In genomic region chr5:174725261-174725990, GRCh38 we compare ENCODE assay signal across 10 cellular contexts. TPM values are rescaled to one million over a fixed set of nuclear protein-coding genes. Genes with fewer than 3 reads are reported as not detected.
DNase-seq lines count a peak whose midpoint lies in the region; ATAC-seq, FAIRE-seq and TF ChIP-seq lines count a peak whose summit lies in the region.
"Had no signal": no experiment of that assay in that cellular context is flagged by ENCODE, and none has a peak within 500 bp of the region (broad histone marks: within the 10 kb centered on the region; RNA-seq: fewer than 3 reads in every experiment).

No MANE protein-coding gene starts in this region.

- H3K4me2 ChIP-seq in HCT116 (ENCODE audit: low read length) (peak overlapping the region; percentile 95), keratinocyte (ENCODE audit: control insufficient read depth, extremely low read depth, insufficient read depth, low read depth, low read length) (peak overlapping the region; percentile 94), smooth muscle cell (peak overlapping the region; percentile 85)

- no peaks in the 10 kb centered on the region for H4K20me1 ChIP-seq in HCT116 (ENCODE audit: insufficient read depth)
- H4K20me1 ChIP-seq in keratinocyte (ENCODE audit: control insufficient read depth, extremely low read depth, insufficient read depth, low read length), result no peaks in the 10 kb centered on the region
- H4K20me1 ChIP-seq in smooth muscle cell (ENCODE audit: low read depth), result peaks cover 50% of the 10 kb centered on the region

- RAD21 ChIA-PET in HCT116 (lab: Charles Lee; ENCODE audit: low non-redundant PET in 1 of 2, low total read pairs in 2 of 2, uncharacterized antibody in 2 of 2, unreplicated experiment in 2 of 2), result no interaction called here

- H3K4me1 ChIP-seq in HCT116 (ENCODE audit: control insufficient read depth in 1 of 2, insufficient read depth in 2 of 2, low read length in 2 of 2) (peaks cover 6 to 33% of the 10 kb centered on the region in 2 experiments; a peak in 3 of 4 replicates), adipocyte (ENCODE audit: control insufficient read depth, insufficient read depth, low read length) (peaks cover 17% of the 10 kb centered on the region), keratinocyte (ENCODE audit: control insufficient read depth, extremely low read depth, insufficient read depth, low read length) (peaks cover 21% of the 10 kb centered on the region), smooth muscle cell (ENCODE audit: low read depth) (peaks cover 33% of the 10 kb centered on the region)

- H3K9ac ChIP-seq in HCT116 (ENCODE audit: low read length) (peak overlapping the region; percentile 74), adipocyte (ENCODE audit: low read length) (peak overlapping the region; percentile 84), keratinocyte (ENCODE audit: control insufficient read depth, extremely low read depth, insufficient read depth, low read length) (peak overlapping the region; percentile 69), smooth muscle cell (ENCODE audit: low read depth) (peak overlapping the region; percentile 79)

- under 1% methylated on average over 30 of the region's 30 CpGs for WGBS in smooth muscle cell (ENCODE audit: low lambda C conversion rate)

- ATAC-seq in HCT116 (no peak), HG03280 (IDR thresholded peaks at IDR 0.05; ENCODE audit: unreplicated experiment) (no peak), HG03025 (IDR thresholded peaks at IDR 0.05; ENCODE audit: low FRiP score, unreplicated experiment) (no peak)
- ATAC-seq: GM12878 had no signal

- DNase-seq in HCT116 (ENCODE audit: low read depth, low spot score) (no peak), adipocyte (ENCODE audit: low read depth) (no peak), keratinocyte (ENCODE audit: low read depth, low spot score) (no peak), smooth muscle cell (lab: John Stamatoyannopoulos, UW; ENCODE audit: unreplicated experiment) (no peak), NCI-H510A treated with DMSO at 0.1 percent for 48 hours (lab: John Stamatoyannopoulos, UW) (no peak)
- DNase-seq: activated naive CD8-positive, alpha-beta T cell treated with anti-CD3 and anti-CD28 coated beads for 36 hours had no signal

- FAIRE-seq in keratinocyte (lab: Jason Lieb, UNC), result no peak
- FAIRE-seq: GM12878 had no signal

- dilution Hi-C loops in keratinocyte (cut with MboI; ENCODE audit: extremely low pct_ligation_motif_present, low sequenced_read_pairs), result no loop called here

- CTCF ChIA-PET in HCT116 (lab: Charles Lee), result no interaction called here

- no peaks in the 10 kb centered on the region for H3K9me3 ChIP-seq in HCT116 (ENCODE audit: control insufficient read depth in 1 of 2, insufficient read depth in 1 of 2, low read depth in 1 of 2, low read length in 2 of 2)
- no peaks in the 10 kb centered on the region for H3K9me3 ChIP-seq in adipocyte (ENCODE audit: control insufficient read depth, low read length)
- H3K9me3 ChIP-seq in keratinocyte (ENCODE audit: control insufficient read depth, low read depth, low read length), result no peaks in the 10 kb centered on the region
- no peaks in the 10 kb centered on the region for H3K9me3 ChIP-seq in smooth muscle cell (replicated peaks; ENCODE audit: low read depth)

- peaks cover 6% of the 10 kb centered on the region for H3F3A ChIP-seq in smooth muscle cell (ENCODE audit: low read depth)

- TF ChIP-seq CTCF in HCT116 (IDR thresholded peaks at IDR 0.05 in 2 of 3, conservative IDR thresholded peaks at IDR 0.05 in 1 of 3; ENCODE audit: borderline replicate concordance in 1 of 3, insufficient read depth in 1 of 3, low read depth in 2 of 3, low read length in 2 of 3) (no peak), keratinocyte (optimal IDR thresholded peaks at IDR 0.05 in 1 of 3, IDR thresholded peaks at IDR 0.05 in 1 of 3, conservative IDR thresholded peaks at IDR 0.05 in 1 of 3; ENCODE audit: extremely low read depth in 1 of 3, insufficient read depth in 2 of 3, low read length in 3 of 3) (no peak), smooth muscle cell (IDR thresholded peaks at IDR 0.05; ENCODE audit: borderline replicate concordance, insufficient read depth, poor library complexity, severe bottlenecking) (no peak)

- POLR2A ChIA-PET in HCT116 (lab: Charles Lee), result no interaction called here

- no peaks in the 10 kb centered on the region for H3K9me1 ChIP-seq in keratinocyte (ENCODE audit: control insufficient read depth, extremely low read depth, insufficient read depth, low read length)

- H3K27ac ChIP-seq in HCT116 (ENCODE audit: low read depth, low read length) (peak overlapping the region; percentile 75; the same call in 1 of the 2 replicates), keratinocyte (ENCODE audit: control insufficient read depth, insufficient read depth, low read length) (no peak overlapping the region), smooth muscle cell (ENCODE audit: low read depth) (peak overlapping the region; percentile 72)

- TF ChIP-seq POLR2A in HCT116 (IDR thresholded peaks at IDR 0.05; ENCODE audit: borderline replicate concordance, extremely low read depth, insufficient read depth, insufficient read length), result no peak

- peaks cover 11% of the 10 kb centered on the region; the same call in 1 of the 2 replicates for H3K27me3 ChIP-seq in HCT116 (ENCODE audit: insufficient read depth, low read length)
- peaks cover 42% of the 10 kb centered on the region for H3K27me3 ChIP-seq in adipocyte (replicated peaks; ENCODE audit: control insufficient read depth, insufficient read depth, low read length)
- H3K27me3 ChIP-seq in keratinocyte (ENCODE audit: control insufficient read depth, extremely low read depth, insufficient read depth, low read length), result peaks cover 27% of the 10 kb centered on the region
- H3K27me3 ChIP-seq in smooth muscle cell (ENCODE audit: low read depth), result no peaks in the 10 kb centered on the region

- TSS peak; percentile 49 for BruUV-seq in HCT116 (replicated peaks; lab: Mats Ljungman, UMichigan)

- H3K36me3 ChIP-seq in HCT116 (ENCODE audit: control insufficient read depth in 1 of 2, insufficient read depth in 2 of 2, low read length in 2 of 2) (peaks cover 9 to 11% of the 10 kb centered on the region in 2 experiments; a peak in 2 of 4 replicates), adipocyte (ENCODE audit: control insufficient read depth, insufficient read depth, low read length, severe bottlenecking) (no peaks in the 10 kb centered on the region), keratinocyte (ENCODE audit: control insufficient read depth in 2 of 2, extremely low read depth in 1 of 2, insufficient read depth in 2 of 2, low read length in 2 of 2) (peaks cover 0 to 2% of the 10 kb centered on the region in 2 experiments), smooth muscle cell (ENCODE audit: low read depth) (no peaks in the 10 kb centered on the region)

- no peaks in the 10 kb centered on the region for H3K9me2 ChIP-seq in HCT116 (ENCODE audit: insufficient read depth)

- peaks cover 38% of the 10 kb centered on the region for H3K79me2 ChIP-seq in HCT116 (ENCODE audit: insufficient read depth, low read length)
- peaks cover 2% of the 10 kb centered on the region for H3K79me2 ChIP-seq in keratinocyte (ENCODE audit: control insufficient read depth, insufficient read depth, low read length)
- H3K79me2 ChIP-seq in smooth muscle cell (ENCODE audit: low read depth), result peaks cover 60% of the 10 kb centered on the region

- H3K4me3 ChIP-seq in HCT116 (replicated peaks in 1 of 2; ENCODE audit: low read depth in 1 of 2, low read length in 2 of 2) (peak overlapping the region; percentile 77 to 83), adipocyte (ENCODE audit: low read length) (peak overlapping the region; percentile 82), keratinocyte (ENCODE audit: control insufficient read depth in 2 of 3, extremely low read depth in 1 of 3, insufficient read depth in 2 of 3, low read depth in 1 of 3, low read length in 3 of 3) (peak overlapping the region; percentile 80 to 82 (median 80)), smooth muscle cell (peak overlapping the region; percentile 75)
- H3K4me3 ChIP-seq: GM12878 had no signal

- H2AFZ ChIP-seq in HCT116 (ENCODE audit: low read depth, low read length, poor library complexity, severe bottlenecking) (no peak overlapping the region), keratinocyte (ENCODE audit: control insufficient read depth, low read length) (peak overlapping the region; percentile 84), smooth muscle cell (ENCODE audit: low read depth) (no peak overlapping the region)

- TF ChIP-seq RAD21 in HCT116 (IDR thresholded peaks at IDR 0.05; ENCODE audit: low read depth), result no peak

- intact Hi-C loops in HCT116 (cut with micrococcal nuclease), result loop anchor here (10.0 kb wide), 1 partner anchor 961 kb away; no protein-coding TSS in a partner anchor

TF ChIP-seq in HCT116, 20 proteins besides CTCF, POLR2A, EP300 and RAD21 (continues in another document):
- TF ChIP-seq YY1 (IDR thresholded peaks at IDR 0.05; ENCODE audit: extremely low read depth, insufficient replicate concordance, low read depth, low read length) (no peak), SRF (IDR thresholded peaks at IDR 0.05; ENCODE audit: low read depth) (no peak), TCF7L2 (IDR thresholded peaks at IDR 0.05; ENCODE audit: borderline replicate concordance, extremely low read depth, insufficient read depth, insufficient read length) (no peak), ZFX (IDR thresholded peaks at IDR 0.05) (no peak), EZH2phosphoT487 (IDR thresholded peaks at IDR 0.05; ENCODE audit: borderline replicate concordance) (no peak), MAX (IDR thresholded peaks at IDR 0.05) (no peak), FOSL1 (IDR thresholded peaks at IDR 0.05; ENCODE audit: low read depth) (no peak), EGR1 (IDR thresholded peaks at IDR 0.05; ENCODE audit: low read depth) (no peak)

RNA-seq across cellular contexts. Expression of gene MSX2, which starts 1.0 kb away (rescaled TPM):
- total RNA-seq in HCT116 (2021; ENCODE audit: unreplicated experiment), result 11.3 TPM
- polyA plus RNA-seq in HCT116 (2012), result 3.9 and 4.4 TPM in 2 replicates
- 2.7 to 4.0 TPM (median 3.6 TPM) in 3 replicates for polyA plus RNA-seq in keratinocyte
- 2.1 TPM for polyA plus RNA-seq in keratinocyte (2011; ENCODE audit: low read depth)
- 3.2 and 3.8 TPM in 2 replicates for polyA plus RNA-seq in keratinocyte (2011; cell fraction: cytosol; rRNA removed)
- polyA plus RNA-seq in keratinocyte (2011; cell fraction: nucleus; rRNA removed), result 3.3 and 4.1 TPM in 2 replicates
- 3.2 and 4.3 TPM in 2 replicates for polyA plus RNA-seq in keratinocyte (2012; ENCODE audit: low replicate concordance)
- 4.0 to 7.7 TPM (median 5.7 TPM) in 3 replicates for polyA minus RNA-seq in keratinocyte
- 3.5 TPM for polyA minus RNA-seq in keratinocyte (2011; cell fraction: cytosol; rRNA and poly(A)+ RNA removed)
- 2.0 and 2.3 TPM in 2 replicates for polyA minus RNA-seq in keratinocyte (2011; cell fraction: nucleus; rRNA and poly(A)+ RNA removed)
- total RNA-seq in smooth muscle cell, result 54.4 and 76.8 TPM in 2 replicates
- 50.7 and 70.9 TPM in 2 replicates for polyA plus RNA-seq in smooth muscle cell
- total RNA-seq: activated naive CD8-positive, alpha-beta T cell treated with anti-CD3 and anti-CD28 coated beads for 36 hours; GM12878; M059J had no signal
- polyA plus RNA-seq: GM12878 had no signal
